Comparison of ENCODE assay signal across 2 cellular contexts in the genomic region with DNA sequence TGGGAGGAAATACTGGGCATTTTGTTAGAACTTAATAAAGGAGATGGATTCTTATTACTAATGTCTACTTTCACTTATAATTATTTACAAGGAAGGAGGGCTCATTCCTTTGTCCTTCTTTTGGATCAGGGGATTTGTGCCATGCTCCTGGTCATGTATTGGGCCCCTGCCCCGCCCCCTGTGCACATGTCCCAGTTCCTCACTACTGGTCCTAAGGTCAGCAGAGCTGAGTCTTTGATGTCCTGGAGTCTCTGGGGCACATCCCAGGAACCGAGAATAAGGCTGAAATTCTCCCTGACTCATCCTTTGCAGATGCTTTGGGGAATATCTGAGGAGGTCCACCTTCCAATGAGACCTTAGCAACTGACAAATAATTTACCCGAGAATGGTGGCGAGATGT.
TF ChIP-seq lines count a peak whose summit lies in the region.

No MANE protein-coding gene starts in this region.

TF ChIP-seq in K562, 482 proteins besides CTCF, POLR2A, EP300 and RAD21:
- TF ChIP-seq CBX3 (IDR thresholded peaks at IDR 0.05; ENCODE audit: borderline replicate concordance in 1 of 2, low read length in 2 of 2) (no peak), ZFP1 (CRISPR knock-in tag; IDR thresholded peaks at IDR 0.05) (no peak), PHB (CRISPR knock-in tag; IDR thresholded peaks at IDR 0.05) (no peak), NR0B1 (IDR thresholded peaks at IDR 0.05; ENCODE audit: partially characterized antibody) (no peak), CBFA2T3 (IDR thresholded peaks at IDR 0.05) (no peak)

TF ChIP-seq in HepG2, 621 proteins besides CTCF, POLR2A, EP300 and RAD21 (continues in another document):
- peak; percentile 56; the same call in 1 of the 2 replicates for TF ChIP-seq TCF7 (IDR thresholded peaks at IDR 0.05; ENCODE audit: low read depth)
- TF ChIP-seq, protein P1, sequence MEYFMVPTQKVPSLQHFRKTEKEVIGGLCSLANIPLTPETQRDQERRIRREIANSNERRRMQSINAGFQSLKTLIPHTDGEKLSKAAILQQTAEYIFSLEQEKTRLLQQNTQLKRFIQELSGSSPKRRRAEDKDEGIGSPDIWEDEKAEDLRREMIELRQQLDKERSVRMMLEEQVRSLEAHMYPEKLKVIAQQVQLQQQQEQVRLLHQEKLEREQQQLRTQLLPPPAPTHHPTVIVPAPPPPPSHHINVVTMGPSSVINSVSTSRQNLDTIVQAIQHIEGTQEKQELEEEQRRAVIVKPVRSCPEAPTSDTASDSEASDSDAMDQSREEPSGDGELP (IDR thresholded peaks at IDR 0.05; ENCODE audit: borderline replicate concordance, low read depth): no peak
- no peak for TF ChIP-seq ZNF569 (CRISPR knock-in tag; IDR thresholded peaks at IDR 0.05; ENCODE audit: borderline replicate concordance)
- no peak for TF ChIP-seq ETV5 (CRISPR knock-in tag; IDR thresholded peaks at IDR 0.05; ENCODE audit: borderline replicate concordance)
- no peak for TF ChIP-seq FOXA1 (IDR thresholded peaks at IDR 0.05)
- no peak for TF ChIP-seq FOXA1 (CRISPR knock-in tag; IDR thresholded peaks at IDR 0.05)
- TF ChIP-seq HMGA1 (CRISPR knock-in tag; conservative IDR thresholded peaks at IDR 0.05): no peak
- no peak for TF ChIP-seq GLI4 (CRISPR knock-in tag; IDR thresholded peaks at IDR 0.05; ENCODE audit: borderline replicate concordance)
- no peak for TF ChIP-seq ZNF264 (CRISPR knock-in tag; IDR thresholded peaks at IDR 0.05)
- no peak for TF ChIP-seq CHCHD3 (CRISPR knock-in tag; IDR thresholded peaks at IDR 0.05)
- 0 out of 2 replicates have a peak, but pooled peaks have one; percentile 13 for TF ChIP-seq FOSL2 (CRISPR knock-in tag; IDR thresholded peaks at IDR 0.05)
- no peak for TF ChIP-seq TAF1 (CRISPR knock-in tag; IDR thresholded peaks at IDR 0.05)
- no peak for TF ChIP-seq ZNF7 (CRISPR knock-in tag; IDR thresholded peaks at IDR 0.05)
- TF ChIP-seq RARA (CRISPR knock-in tag; IDR thresholded peaks at IDR 0.05): no peak
- TF ChIP-seq, protein P2, sequence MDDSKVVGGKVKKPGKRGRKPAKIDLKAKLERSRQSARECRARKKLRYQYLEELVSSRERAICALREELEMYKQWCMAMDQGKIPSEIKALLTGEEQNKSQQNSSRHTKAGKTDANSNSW (CRISPR knock-in tag; IDR thresholded peaks at IDR 0.05; ENCODE audit: borderline replicate concordance): no peak
- TF ChIP-seq PHB2 (IDR thresholded peaks at IDR 0.05; ENCODE audit: partially characterized antibody): no peak
- TF ChIP-seq ATF2 (CRISPR knock-in tag; IDR thresholded peaks at IDR 0.05): no peak
- TF ChIP-seq SP5 (CRISPR knock-in tag; IDR thresholded peaks at IDR 0.05; ENCODE audit: borderline replicate concordance, low read depth): 0 out of 2 replicates have a peak, but pooled peaks have one; percentile 48
- TF ChIP-seq MED1 (CRISPR knock-in tag; IDR thresholded peaks at IDR 0.05): 0 out of 2 replicates have a peak, but pooled peaks have one; percentile 29
- no peak for TF ChIP-seq ZBTB2 (CRISPR knock-in tag; IDR thresholded peaks at IDR 0.05; ENCODE audit: low read depth)
- TF ChIP-seq CHD4 (IDR thresholded peaks at IDR 0.05; ENCODE audit: borderline replicate concordance, low read length): no peak
- TF ChIP-seq HNF4A (CRISPR knock-in tag; IDR thresholded peaks at IDR 0.05): peak; percentile 52; the same call in 1 of the 2 replicates
- TF ChIP-seq BHLHE40 (IDR thresholded peaks at IDR 0.05; ENCODE audit: low read length): 0 out of 2 replicates have a peak, but pooled peaks have one; percentile 22
- TF ChIP-seq ZSCAN12 (CRISPR knock-in tag; IDR thresholded peaks at IDR 0.05): no peak
- TF ChIP-seq ZNF546 (CRISPR knock-in tag; conservative IDR thresholded peaks at IDR 0.05): no peak
- TF ChIP-seq CENPT (CRISPR knock-in tag; IDR thresholded peaks at IDR 0.05; ENCODE audit: low read depth): no peak
- TF ChIP-seq ZNF431 (CRISPR knock-in tag; IDR thresholded peaks at IDR 0.05; ENCODE audit: borderline replicate concordance, low read depth): no peak
- no peak for TF ChIP-seq NFYC (CRISPR knock-in tag; IDR thresholded peaks at IDR 0.05)
- TF ChIP-seq SAP130 (CRISPR knock-in tag; IDR thresholded peaks at IDR 0.05; ENCODE audit: low read depth): peak; percentile 29; the same call in 1 of the 2 replicates
- TF ChIP-seq ARHGAP35 (CRISPR knock-in tag; IDR thresholded peaks at IDR 0.05; ENCODE audit: borderline replicate concordance): no peak
- 0 out of 2 replicates have a peak, but pooled peaks have one; percentile 22 for TF ChIP-seq PAXIP1 (CRISPR knock-in tag; conservative IDR thresholded peaks at IDR 0.05)
- TF ChIP-seq MAX (IDR thresholded peaks at IDR 0.05): peak; percentile 46; the same call in 1 of the 2 replicates
- TF ChIP-seq ZNF513 (CRISPR knock-in tag; conservative IDR thresholded peaks at IDR 0.05): no peak
- no peak for TF ChIP-seq YY1 (IDR thresholded peaks at IDR 0.05; ENCODE audit: insufficient read depth, insufficient replicate concordance, low read depth, low read length)
- TF ChIP-seq, protein P3, sequence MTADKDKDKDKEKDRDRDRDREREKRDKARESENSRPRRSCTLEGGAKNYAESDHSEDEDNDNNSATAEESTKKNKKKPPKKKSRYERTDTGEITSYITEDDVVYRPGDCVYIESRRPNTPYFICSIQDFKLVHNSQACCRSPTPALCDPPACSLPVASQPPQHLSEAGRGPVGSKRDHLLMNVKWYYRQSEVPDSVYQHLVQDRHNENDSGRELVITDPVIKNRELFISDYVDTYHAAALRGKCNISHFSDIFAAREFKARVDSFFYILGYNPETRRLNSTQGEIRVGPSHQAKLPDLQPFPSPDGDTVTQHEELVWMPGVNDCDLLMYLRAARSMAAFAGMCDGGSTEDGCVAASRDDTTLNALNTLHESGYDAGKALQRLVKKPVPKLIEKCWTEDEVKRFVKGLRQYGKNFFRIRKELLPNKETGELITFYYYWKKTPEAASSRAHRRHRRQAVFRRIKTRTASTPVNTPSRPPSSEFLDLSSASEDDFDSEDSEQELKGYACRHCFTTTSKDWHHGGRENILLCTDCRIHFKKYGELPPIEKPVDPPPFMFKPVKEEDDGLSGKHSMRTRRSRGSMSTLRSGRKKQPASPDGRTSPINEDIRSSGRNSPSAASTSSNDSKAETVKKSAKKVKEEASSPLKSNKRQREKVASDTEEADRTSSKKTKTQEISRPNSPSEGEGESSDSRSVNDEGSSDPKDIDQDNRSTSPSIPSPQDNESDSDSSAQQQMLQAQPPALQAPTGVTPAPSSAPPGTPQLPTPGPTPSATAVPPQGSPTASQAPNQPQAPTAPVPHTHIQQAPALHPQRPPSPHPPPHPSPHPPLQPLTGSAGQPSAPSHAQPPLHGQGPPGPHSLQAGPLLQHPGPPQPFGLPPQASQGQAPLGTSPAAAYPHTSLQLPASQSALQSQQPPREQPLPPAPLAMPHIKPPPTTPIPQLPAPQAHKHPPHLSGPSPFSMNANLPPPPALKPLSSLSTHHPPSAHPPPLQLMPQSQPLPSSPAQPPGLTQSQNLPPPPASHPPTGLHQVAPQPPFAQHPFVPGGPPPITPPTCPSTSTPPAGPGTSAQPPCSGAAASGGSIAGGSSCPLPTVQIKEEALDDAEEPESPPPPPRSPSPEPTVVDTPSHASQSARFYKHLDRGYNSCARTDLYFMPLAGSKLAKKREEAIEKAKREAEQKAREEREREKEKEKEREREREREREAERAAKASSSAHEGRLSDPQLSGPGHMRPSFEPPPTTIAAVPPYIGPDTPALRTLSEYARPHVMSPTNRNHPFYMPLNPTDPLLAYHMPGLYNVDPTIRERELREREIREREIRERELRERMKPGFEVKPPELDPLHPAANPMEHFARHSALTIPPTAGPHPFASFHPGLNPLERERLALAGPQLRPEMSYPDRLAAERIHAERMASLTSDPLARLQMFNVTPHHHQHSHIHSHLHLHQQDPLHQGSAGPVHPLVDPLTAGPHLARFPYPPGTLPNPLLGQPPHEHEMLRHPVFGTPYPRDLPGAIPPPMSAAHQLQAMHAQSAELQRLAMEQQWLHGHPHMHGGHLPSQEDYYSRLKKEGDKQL (CRISPR knock-in tag; IDR thresholded peaks at IDR 0.05; ENCODE audit: low read depth): no peak
- TF ChIP-seq NR2F6 (IDR thresholded peaks at IDR 0.05): no peak
- TF ChIP-seq NR2F6 (CRISPR knock-in tag; IDR thresholded peaks at IDR 0.05): no peak; the same call in 1 of the 2 replicates
- TF ChIP-seq HMGXB3 (CRISPR knock-in tag; IDR thresholded peaks at IDR 0.05; ENCODE audit: borderline replicate concordance): no peak
- TF ChIP-seq KDM4B (CRISPR knock-in tag; IDR thresholded peaks at IDR 0.05): no peak
- TF ChIP-seq ZNF777 (CRISPR knock-in tag; IDR thresholded peaks at IDR 0.05): no peak
- no peak for TF ChIP-seq FOXC1 (CRISPR knock-in tag; IDR thresholded peaks at IDR 0.05; ENCODE audit: borderline replicate concordance)
